22 cellular contexts compared by ENCODE assay signal in genomic region chr13:90003566-90003965, GRCh38.
"Had no signal": no experiment of that assay in that cellular context is flagged by ENCODE, and none has a peak within 500 bp of the region (broad histone marks: within the 10 kb centered on the region; RNA-seq: fewer than 3 reads in every experiment).

No MANE protein-coding gene starts in this region.

- H3K27me3 ChIP-seq: Peyer's patch, SJCRH30 had no signal

- FAIRE-seq: HepG2 had no signal

- DNase-seq: KBM-7; MV-4-11; NCI-H1048; NCI-H1105 treated with DMSO at 0.1 percent for 48 hours; NCI-H1417 treated with DMSO at 0.1 percent for 48 hours; NCI-H146; NCI-H1694 treated with DMSO at 0.1 percent for 48 hours; NCI-H1930; NCI-H2081; NCI-H2107; NCI-H2227 treated with DMSO at 0.1 percent for 48 hours; NCI-H524; NCI-H69; NCI-H774; NK-92 treated with Interleukin-12 subunit alpha and Interleukin-12 subunit beta, amount 100 ng/mL, for 24 hours; PC-3; Peyer's patch; SHP77 treated with DMSO at 0.1 percent for 48 hours; SJCRH30 had no signal

- H3K9me3 ChIP-seq: Peyer's patch, SJCRH30 had no signal

- H3K27ac ChIP-seq: Peyer's patch, SJCRH30 had no signal

- H3K4me3 ChIP-seq: Peyer's patch, SJCRH30 had no signal

- H3K4me1 ChIP-seq: Peyer's patch, SJCRH30 had no signal

- ATAC-seq: HepG2, PC-3, Right ventricle myocardium inferior, SK-N-SH treated with all-trans-retinoic acid at 6 μM for 48 hours had no signal

- H3K36me3 ChIP-seq: Peyer's patch, SJCRH30 had no signal
